Comparison of ENCODE assay signal across 1 cellular context in the genomic region with DNA sequence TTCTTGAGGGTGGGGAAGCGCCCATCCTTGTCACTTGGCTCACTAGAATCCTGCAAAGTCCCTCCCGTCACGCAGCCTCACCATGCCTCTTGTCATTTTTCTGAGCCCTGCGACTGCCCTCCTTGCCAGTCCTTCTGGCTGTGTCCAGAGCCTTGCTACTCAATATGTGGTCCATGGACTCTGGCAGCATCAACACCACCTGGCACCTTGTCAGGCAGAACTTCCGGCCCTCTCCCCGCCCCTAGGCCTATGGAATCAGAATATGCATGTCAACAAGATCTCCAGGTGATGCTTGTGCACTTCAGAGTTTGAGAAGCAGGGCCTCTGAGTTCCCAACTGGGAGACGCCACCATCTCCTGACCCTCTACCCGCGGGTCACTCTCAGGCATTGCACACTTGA.
TF ChIP-seq lines count a peak whose summit lies in the region.

No MANE protein-coding gene starts in this region.

TF ChIP-seq in H1, 55 proteins besides CTCF, POLR2A, EP300 and RAD21:
- TF ChIP-seq EGR1 (IDR thresholded peaks at IDR 0.05; ENCODE audit: borderline replicate concordance, low read depth, low read length) (no peak), BRCA1 (IDR thresholded peaks at IDR 0.05; ENCODE audit: low read depth, low read length) (no peak), CHD2 (IDR thresholded peaks at IDR 0.05; ENCODE audit: low read length) (no peak), CBX8 (IDR thresholded peaks at IDR 0.05; ENCODE audit: borderline replicate concordance, low read depth, low read length) (no peak), KDM4A (IDR thresholded peaks at IDR 0.05; ENCODE audit: low read depth, low read length, severe bottlenecking) (no peak), ASH2L (IDR thresholded peaks at IDR 0.05; ENCODE audit: low read length) (no peak), SIN3A (conservative IDR thresholded peaks at IDR 0.05 in 1 of 2, IDR thresholded peaks at IDR 0.05 in 1 of 2; ENCODE audit: low read depth in 1 of 2, low read length in 2 of 2) (no peak)
- TF ChIP-seq, protein P1, sequence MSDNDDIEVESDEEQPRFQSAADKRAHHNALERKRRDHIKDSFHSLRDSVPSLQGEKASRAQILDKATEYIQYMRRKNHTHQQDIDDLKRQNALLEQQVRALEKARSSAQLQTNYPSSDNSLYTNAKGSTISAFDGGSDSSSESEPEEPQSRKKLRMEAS (IDR thresholded peaks at IDR 0.05), result no peak
